Comparison of ENCODE assay signal across 8 cellular contexts in the genomic region with DNA sequence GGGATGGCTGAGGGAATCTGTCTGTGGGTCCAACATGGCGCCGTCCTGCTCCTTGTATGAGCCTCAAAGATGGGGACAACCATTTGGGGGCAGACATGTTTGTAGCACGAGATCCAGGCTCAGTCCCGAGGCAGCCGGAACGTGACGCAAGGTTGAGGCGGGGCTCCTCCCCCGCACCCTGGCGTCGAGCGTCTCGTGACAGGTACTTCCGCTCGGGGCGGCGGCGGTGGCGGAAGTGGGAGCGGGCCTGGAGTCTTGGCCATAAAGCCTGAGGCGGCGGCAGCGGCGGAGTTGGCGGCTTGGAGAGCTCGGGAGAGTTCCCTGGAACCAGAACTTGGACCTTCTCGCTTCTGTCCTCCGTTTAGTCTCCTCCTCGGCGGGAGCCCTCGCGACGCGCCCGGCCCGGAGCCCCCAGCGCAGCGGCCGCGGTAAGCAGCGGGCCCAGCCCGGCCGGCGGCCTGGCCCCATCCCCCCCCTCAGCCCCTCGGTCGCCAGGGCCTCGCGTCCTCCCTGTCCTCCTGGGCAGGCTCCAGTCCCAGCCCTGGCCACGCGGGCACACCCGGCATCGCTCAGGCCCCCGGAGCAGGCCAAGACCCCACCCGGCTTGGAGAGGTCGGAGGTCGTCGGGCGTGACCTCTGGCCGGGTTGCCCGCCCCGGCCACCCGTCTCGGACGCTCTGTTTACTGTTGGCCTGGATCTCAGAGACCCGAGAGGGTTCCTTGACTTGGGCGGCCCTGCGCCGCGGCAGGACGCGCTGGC. TPM values are rescaled to one million over a fixed set of nuclear protein-coding genes. Genes with fewer than 3 reads are reported as not detected.
DNase-seq lines count a peak whose midpoint lies in the region; ATAC-seq and TF ChIP-seq lines count a peak whose summit lies in the region.

A gene (plus strand): TSS at position 252 of the 759 bp plus-strand sequence. CDS start 69,185 bp downstream, outside the sequence.

- ATAC-seq in GM21737 (IDR thresholded peaks at IDR 0.05; ENCODE audit: unreplicated experiment), result peak; percentile 94
- ATAC-seq in esophagus mucosa, result peak; percentile 98

- TF ChIP-seq POLR2A in Peyer's patch (IDR thresholded peaks at IDR 0.05), result peak; percentile 92

- H3K36me3 ChIP-seq in KMS-11 (ENCODE audit: insufficient read depth), result no peaks in the 10 kb centered on the region
- H3K36me3 ChIP-seq in Peyer's patch, result no peaks in the 10 kb centered on the region
- peaks cover 0 to 16% of the 10 kb centered on the region in 2 donors for H3K36me3 ChIP-seq in muscle layer of duodenum (ENCODE audit: control insufficient read depth in 1 of 2, insufficient read depth in 2 of 2, low read length in 2 of 2)

- H3K4me3 ChIP-seq in KMS-11 (IDR thresholded peaks at IDR 0.05; ENCODE audit: insufficient read depth, low read depth, low read length) (peak within 1 kb of the TSS; percentile 79), Peyer's patch (peak within 1 kb of the TSS; percentile 71 to 96 (median 93)), muscle layer of duodenum (ENCODE audit: low read depth in 1 of 2, low read length in 2 of 2) (peak within 1 kb of the TSS; percentile 90 to 96)

- DNase-seq in DMS53 treated with DMSO at 0.1 percent for 48 hours (lab: John Stamatoyannopoulos, UW; ENCODE audit: unreplicated experiment) (peak; percentile 89), Peyer's patch (peak; percentile 97 to 99 (median 98))
- DNase-seq in activated T-cell treated with anti-CD3 and anti-CD28 coated beads, Interleukin-2, amount 50 U/mL, for 48 hours, result peak; percentile 97 to 98
- peak; percentile 96 to 97 for DNase-seq in stimulated activated CD8-positive, alpha-beta memory T cell treated with anti-CD3 and anti-CD28 coated beads, Interleukin-7, amount 100 ng/mL, for 4 hours (ENCODE audit: low read depth in 2 of 2)

- peak within 1 kb of the TSS; percentile 80 for H3K9ac ChIP-seq in KMS-11

- H3K4me1 ChIP-seq in KMS-11 (ENCODE audit: low read depth, poor library complexity, severe bottlenecking) (peaks cover 47% of the 10 kb centered on the region), Peyer's patch (peaks cover 0 to 37% (median 9%) of the 10 kb centered on the region in 4 donors), muscle layer of duodenum (ENCODE audit: control insufficient read depth in 1 of 2, insufficient read depth in 2 of 2, low read length in 2 of 2) (peaks cover 23 to 40% of the 10 kb centered on the region in 2 donors)

- H3K27ac ChIP-seq in KMS-11, result peak within 1 kb of the TSS; percentile 50
- H3K27ac ChIP-seq in Peyer's patch, result peak within 1 kb of the TSS; percentile 86 to 99 (median 94)
- peak within 1 kb of the TSS; percentile 78 for H3K27ac ChIP-seq in muscle layer of duodenum (ENCODE audit: low read length)

- H3K9me3 ChIP-seq in Peyer's patch (no peaks in the 10 kb centered on the region), muscle layer of duodenum (ENCODE audit: control insufficient read depth in 1 of 2, low read length in 2 of 2) (no peaks in the 10 kb centered on the region)

- TF ChIP-seq CTCF in KMS-11 (conservative IDR thresholded peaks at IDR 0.05; ENCODE audit: low read depth, low read length), result no peak
- peak in 3 of 6 experiments; percentile 6 to 16 (median 14) for TF ChIP-seq CTCF in Peyer's patch (IDR thresholded peaks at IDR 0.05)

- peak within 1 kb of the TSS; percentile 93 for H2AFZ ChIP-seq in KMS-11 (ENCODE audit: low read depth)

- H3K27me3 ChIP-seq in KMS-11 (ENCODE audit: insufficient read depth, low read depth), result no peaks in the 10 kb centered on the region
- H3K27me3 ChIP-seq in Peyer's patch, result no peaks in the 10 kb centered on the region
- no peaks in the 10 kb centered on the region for H3K27me3 ChIP-seq in muscle layer of duodenum (ENCODE audit: low read depth, low read length)

- peaks cover 51% of the 10 kb centered on the region for H3K79me2 ChIP-seq in KMS-11 (ENCODE audit: insufficient read depth, low read depth)

- peak within 1 kb of the TSS; percentile 95 for H3K4me2 ChIP-seq in KMS-11

- peaks cover 24% of the 10 kb centered on the region for H4K20me1 ChIP-seq in KMS-11 (ENCODE audit: insufficient read depth)

RNA-seq across cellular contexts. Expression of the gene that starts here (rescaled TPM):
- total RNA-seq in Peyer's patch (100 to 1,000 TPM in 2 of 4 donors, 10 to 100 TPM in 2; 96.6 to 116 (median 99.4) TPM), esophagus mucosa (231 TPM)

Comparison
In these comparisons a context has a peak if more than half of its experiments do, and no peak if none do; other contexts are left out.
1. Peak in every context shown above with its lines: DNase-seq, ATAC-seq, H3K4me3 ChIP-seq and H3K27ac ChIP-seq.